ENCODE assay signal across 1 cellular context in genomic region chrX:1093112-1093511, GRCh38.
TF ChIP-seq lines count a peak whose summit lies in the region.

No MANE protein-coding gene starts in this region.

TF ChIP-seq in GM23338, 12 proteins besides CTCF, POLR2A, EP300 and RAD21 (continued from another document):
- no peak for TF ChIP-seq ZNF462 (CRISPR knock-in tag; IDR thresholded peaks at IDR 0.05)
